In the genomic region with DNA sequence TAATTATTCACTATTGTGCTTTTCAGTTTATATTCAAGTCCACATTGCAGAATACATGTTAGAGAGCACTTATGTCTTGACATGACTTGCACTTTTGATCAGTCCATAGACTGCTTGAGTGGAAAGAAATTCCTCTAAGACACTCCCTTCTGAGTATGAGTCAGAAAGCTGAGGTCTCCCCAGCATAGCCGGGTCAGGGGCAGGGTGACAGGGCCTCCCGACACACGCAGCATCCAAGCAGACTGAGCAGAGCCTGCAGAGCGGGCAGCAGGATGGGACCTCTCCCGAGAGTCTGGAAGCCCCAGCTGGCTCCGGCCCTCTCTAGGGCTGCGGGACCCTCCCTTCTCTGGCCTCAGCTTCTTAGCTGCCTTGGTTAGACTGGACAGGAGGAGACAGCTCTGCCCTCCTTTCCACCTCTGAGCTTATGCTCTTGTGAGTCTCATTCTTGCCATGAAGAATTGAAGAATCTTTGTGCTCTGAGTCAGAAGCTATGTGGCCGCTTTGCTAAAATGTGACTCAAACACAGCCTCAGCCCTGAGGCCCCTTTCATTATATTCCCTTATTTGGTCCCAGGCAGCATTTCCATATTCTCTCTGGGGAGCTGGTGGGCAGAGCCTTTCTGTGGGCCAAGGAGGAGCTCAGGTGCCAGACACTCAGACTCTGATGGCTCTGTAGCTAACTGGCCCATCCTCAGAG, we compare ENCODE assay signal across 8 cellular contexts. TPM values are rescaled to one million over a fixed set of nuclear protein-coding genes. Genes with fewer than 3 reads are reported as not detected.
DNase-seq lines count a peak whose midpoint lies in the region; ATAC-seq lines count a peak whose summit lies in the region.

No MANE protein-coding gene starts in this region.

- peaks cover 69% of the 10 kb centered on the region for H3K4me1 Mint-ChIP-seq in activated T-cell treated with anti-CD3 and anti-CD28 coated beads, Interleukin-2, amount 50 U/mL, for 72 hours (ENCODE audit: low read depth)
- H3K4me1 Mint-ChIP-seq in stimulated activated naive CD8-positive, alpha-beta T cell treated with anti-CD3 and anti-CD28 coated beads, Interleukin-15, amount 100 ng/mL, for 72 hours: peaks cover 32% of the 10 kb centered on the region

- H3K27me3 Mint-ChIP-seq in activated T-cell treated with anti-CD3 and anti-CD28 coated beads, Interleukin-2, amount 50 U/mL, for 72 hours (ENCODE audit: low read depth): no peaks in the 10 kb centered on the region
- H3K27me3 Mint-ChIP-seq in stimulated activated naive CD8-positive, alpha-beta T cell treated with anti-CD3 and anti-CD28 coated beads, Interleukin-15, amount 100 ng/mL, for 72 hours: no peaks in the 10 kb centered on the region

- peak; percentile 58 for DNase-seq in stimulated activated CD4-positive, alpha-beta T cell treated with anti-CD3 and anti-CD28 coated beads, Interleukin-15, amount 100 ng/mL, for 24 hours
- DNase-seq in stimulated activated CD4-positive, alpha-beta T cell treated with anti-CD3 and anti-CD28 coated beads, Interleukin-2, amount 100 ng/mL, for 48 hours: no peak
- peak; percentile 36 to 51 for DNase-seq in activated T-cell treated with anti-CD3 and anti-CD28 coated beads, Interleukin-2, amount 50 U/mL, for 72 hours
- DNase-seq in iPS-NIHi11 (ENCODE audit: low spot score) (peak; percentile 39), DMS153 (lab: John Stamatoyannopoulos, UW) (no peak)
- no peak for DNase-seq in stimulated activated naive CD8-positive, alpha-beta T cell treated with anti-CD3 and anti-CD28 coated beads, Interleukin-15, amount 100 ng/mL, for 72 hours

- no peaks in the 10 kb centered on the region for H3K9me3 Mint-ChIP-seq in activated T-cell treated with anti-CD3 and anti-CD28 coated beads, Interleukin-2, amount 50 U/mL, for 72 hours
- no peaks in the 10 kb centered on the region for H3K9me3 Mint-ChIP-seq in stimulated activated naive CD8-positive, alpha-beta T cell treated with anti-CD3 and anti-CD28 coated beads, Interleukin-15, amount 100 ng/mL, for 72 hours

- peak; percentile 75 to 77 for ATAC-seq in activated T-cell treated with anti-CD3 and anti-CD28 coated beads, Interleukin-2, amount 50 U/mL, for 72 hours (replicated peaks in 1 of 2)
- peak; percentile 41 for ATAC-seq in stimulated activated naive CD8-positive, alpha-beta T cell treated with anti-CD3 and anti-CD28 coated beads, Interleukin-15, amount 100 ng/mL, for 72 hours
- ATAC-seq in HG03045 (IDR thresholded peaks at IDR 0.05; ENCODE audit: unreplicated experiment): no peak
- ATAC-seq in GM18861 (IDR thresholded peaks at IDR 0.05; ENCODE audit: unreplicated experiment): no peak

- H3K4me3 Mint-ChIP-seq in activated T-cell treated with anti-CD3 and anti-CD28 coated beads, Interleukin-2, amount 50 U/mL, for 72 hours: peak overlapping the region; percentile 71
- no peak overlapping the region for H3K4me3 Mint-ChIP-seq in stimulated activated naive CD8-positive, alpha-beta T cell treated with anti-CD3 and anti-CD28 coated beads, Interleukin-15, amount 100 ng/mL, for 72 hours

- H3K36me3 Mint-ChIP-seq in activated T-cell treated with anti-CD3 and anti-CD28 coated beads, Interleukin-2, amount 50 U/mL, for 72 hours (ENCODE audit: insufficient read depth in 2 of 2): peaks cover 0 to 2% of the 10 kb centered on the region in 2 donors

- H3K27ac Mint-ChIP-seq in activated T-cell treated with anti-CD3 and anti-CD28 coated beads, Interleukin-2, amount 50 U/mL, for 72 hours: peak overlapping the region; percentile 92
- peak overlapping the region in 1 of 2 donors; percentile 59 for H3K27ac Mint-ChIP-seq in stimulated activated naive CD8-positive, alpha-beta T cell treated with anti-CD3 and anti-CD28 coated beads, Interleukin-15, amount 100 ng/mL, for 72 hours

RNA-seq across cellular contexts. Expression of gene CAPN2, which starts 11.2 kb away (rescaled TPM):
- total RNA-seq in activated T-cell treated with anti-CD3 and anti-CD28 coated beads, Interleukin-2, amount 50 U/mL, for 72 hours: 10 to 100 TPM; 37.8 to 58.8 TPM

RNA-seq across cellular contexts. Expression of gene CAPN8, which starts 35.6 kb away (rescaled TPM):
- not detected for total RNA-seq in activated T-cell treated with anti-CD3 and anti-CD28 coated beads, Interleukin-2, amount 50 U/mL, for 72 hours

Comparison
In these comparisons a context has a peak if more than half of its experiments do, and no peak if none do; other contexts are left out.
1. DNase-seq: peak in stimulated activated CD4-positive, alpha-beta T cell treated with anti-CD3 and anti-CD28 coated beads, Interleukin-15, amount 100 ng/mL, for 24 hours (single experiment), activated T-cell treated with anti-CD3 and anti-CD28 coated beads, Interleukin-2, amount 50 U/mL, for 72 hours (2 of 2) and iPS-NIHi11 (single experiment); none in stimulated activated CD4-positive, alpha-beta T cell treated with anti-CD3 and anti-CD28 coated beads, Interleukin-2, amount 100 ng/mL, for 48 hours (0 of 2), stimulated activated naive CD8-positive, alpha-beta T cell treated with anti-CD3 and anti-CD28 coated beads, Interleukin-15, amount 100 ng/mL, for 72 hours (0 of 2) and DMS153 (single experiment).
2. ATAC-seq: peak in activated T-cell treated with anti-CD3 and anti-CD28 coated beads, Interleukin-2, amount 50 U/mL, for 72 hours (2 of 2) and stimulated activated naive CD8-positive, alpha-beta T cell treated with anti-CD3 and anti-CD28 coated beads, Interleukin-15, amount 100 ng/mL, for 72 hours (single experiment); none in HG03045 (single experiment) and GM18861 (single experiment).
3. H3K4me3 Mint-ChIP-seq: peak in activated T-cell treated with anti-CD3 and anti-CD28 coated beads, Interleukin-2, amount 50 U/mL, for 72 hours (2 of 2); none in stimulated activated naive CD8-positive, alpha-beta T cell treated with anti-CD3 and anti-CD28 coated beads, Interleukin-15, amount 100 ng/mL, for 72 hours (0 of 2).